ENCODE assay signal across 1 cellular context in the genomic region with DNA sequence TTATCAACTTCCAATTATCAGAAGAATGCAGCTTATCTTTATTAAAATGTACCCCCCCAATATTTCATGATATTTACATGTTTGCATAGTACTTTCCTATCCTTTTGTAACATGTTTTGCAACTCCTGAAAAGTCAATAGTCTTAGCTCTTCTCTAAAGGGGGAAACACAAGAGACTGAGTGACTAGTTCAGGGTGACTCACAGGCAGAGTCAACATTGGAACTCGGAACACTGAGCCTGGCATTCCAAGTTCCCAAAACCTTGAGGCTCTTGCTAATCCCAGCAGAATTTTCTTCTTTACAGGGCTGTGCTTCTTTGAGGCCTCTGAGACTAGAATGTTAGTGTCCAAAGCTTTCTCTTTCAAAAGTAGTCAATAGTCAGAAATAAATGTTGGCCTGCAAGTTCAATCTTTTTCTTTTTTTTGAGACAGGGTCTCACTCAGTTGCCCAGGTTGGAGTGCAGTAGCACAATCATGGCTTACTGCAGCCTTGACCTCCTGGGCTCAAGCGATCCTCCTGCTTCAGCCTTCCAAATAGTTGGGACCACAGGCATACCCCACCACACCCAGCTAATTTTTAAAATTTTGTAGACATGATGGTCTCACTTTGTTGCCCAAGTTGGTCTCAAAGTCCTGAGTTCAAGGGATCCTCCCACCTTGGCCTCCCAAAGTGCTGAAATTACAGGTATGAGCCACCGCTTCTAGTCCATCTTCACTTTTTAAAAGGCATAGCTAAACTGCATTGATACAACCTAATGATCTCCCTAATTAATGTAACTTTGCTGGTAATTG.
TF ChIP-seq lines count a peak whose summit lies in the region.

No MANE protein-coding gene starts in this region.

TF ChIP-seq in HepG2, 621 proteins besides CTCF, POLR2A, EP300 and RAD21 (continued from another document and continues in another):
- TF ChIP-seq, protein P1, sequence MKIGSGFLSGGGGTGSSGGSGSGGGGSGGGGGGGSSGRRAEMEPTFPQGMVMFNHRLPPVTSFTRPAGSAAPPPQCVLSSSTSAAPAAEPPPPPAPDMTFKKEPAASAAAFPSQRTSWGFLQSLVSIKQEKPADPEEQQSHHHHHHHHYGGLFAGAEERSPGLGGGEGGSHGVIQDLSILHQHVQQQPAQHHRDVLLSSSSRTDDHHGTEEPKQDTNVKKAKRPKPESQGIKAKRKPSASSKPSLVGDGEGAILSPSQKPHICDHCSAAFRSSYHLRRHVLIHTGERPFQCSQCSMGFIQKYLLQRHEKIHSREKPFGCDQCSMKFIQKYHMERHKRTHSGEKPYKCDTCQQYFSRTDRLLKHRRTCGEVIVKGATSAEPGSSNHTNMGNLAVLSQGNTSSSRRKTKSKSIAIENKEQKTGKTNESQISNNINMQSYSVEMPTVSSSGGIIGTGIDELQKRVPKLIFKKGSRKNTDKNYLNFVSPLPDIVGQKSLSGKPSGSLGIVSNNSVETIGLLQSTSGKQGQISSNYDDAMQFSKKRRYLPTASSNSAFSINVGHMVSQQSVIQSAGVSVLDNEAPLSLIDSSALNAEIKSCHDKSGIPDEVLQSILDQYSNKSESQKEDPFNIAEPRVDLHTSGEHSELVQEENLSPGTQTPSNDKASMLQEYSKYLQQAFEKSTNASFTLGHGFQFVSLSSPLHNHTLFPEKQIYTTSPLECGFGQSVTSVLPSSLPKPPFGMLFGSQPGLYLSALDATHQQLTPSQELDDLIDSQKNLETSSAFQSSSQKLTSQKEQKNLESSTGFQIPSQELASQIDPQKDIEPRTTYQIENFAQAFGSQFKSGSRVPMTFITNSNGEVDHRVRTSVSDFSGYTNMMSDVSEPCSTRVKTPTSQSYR (CRISPR knock-in tag; IDR thresholded peaks at IDR 0.05; ENCODE audit: borderline replicate concordance) = peak; percentile 81; the same call in 1 of the 2 replicates
- TF ChIP-seq ZNF3 (CRISPR knock-in tag; IDR thresholded peaks at IDR 0.05) = peak; percentile 83
- no peak for TF ChIP-seq ZBTB8A (CRISPR knock-in tag; IDR thresholded peaks at IDR 0.05; ENCODE audit: borderline replicate concordance, low read depth)
- no peak for TF ChIP-seq MLXIP (CRISPR knock-in tag; IDR thresholded peaks at IDR 0.05; ENCODE audit: borderline replicate concordance)
- TF ChIP-seq ZNF883 (CRISPR knock-in tag; IDR thresholded peaks at IDR 0.05; ENCODE audit: not compliant biosample characterization) = no peak
- no peak for TF ChIP-seq TRIM24 (CRISPR knock-in tag; IDR thresholded peaks at IDR 0.05)
- TF ChIP-seq PHF8 (CRISPR knock-in tag; IDR thresholded peaks at IDR 0.05) = peak; percentile 11; the same call in 1 of the 2 replicates
- no peak for TF ChIP-seq HNRNPH1 (optimal IDR thresholded peaks at IDR 0.05; ENCODE audit: low read depth, low read length)
- TF ChIP-seq, protein P2, sequence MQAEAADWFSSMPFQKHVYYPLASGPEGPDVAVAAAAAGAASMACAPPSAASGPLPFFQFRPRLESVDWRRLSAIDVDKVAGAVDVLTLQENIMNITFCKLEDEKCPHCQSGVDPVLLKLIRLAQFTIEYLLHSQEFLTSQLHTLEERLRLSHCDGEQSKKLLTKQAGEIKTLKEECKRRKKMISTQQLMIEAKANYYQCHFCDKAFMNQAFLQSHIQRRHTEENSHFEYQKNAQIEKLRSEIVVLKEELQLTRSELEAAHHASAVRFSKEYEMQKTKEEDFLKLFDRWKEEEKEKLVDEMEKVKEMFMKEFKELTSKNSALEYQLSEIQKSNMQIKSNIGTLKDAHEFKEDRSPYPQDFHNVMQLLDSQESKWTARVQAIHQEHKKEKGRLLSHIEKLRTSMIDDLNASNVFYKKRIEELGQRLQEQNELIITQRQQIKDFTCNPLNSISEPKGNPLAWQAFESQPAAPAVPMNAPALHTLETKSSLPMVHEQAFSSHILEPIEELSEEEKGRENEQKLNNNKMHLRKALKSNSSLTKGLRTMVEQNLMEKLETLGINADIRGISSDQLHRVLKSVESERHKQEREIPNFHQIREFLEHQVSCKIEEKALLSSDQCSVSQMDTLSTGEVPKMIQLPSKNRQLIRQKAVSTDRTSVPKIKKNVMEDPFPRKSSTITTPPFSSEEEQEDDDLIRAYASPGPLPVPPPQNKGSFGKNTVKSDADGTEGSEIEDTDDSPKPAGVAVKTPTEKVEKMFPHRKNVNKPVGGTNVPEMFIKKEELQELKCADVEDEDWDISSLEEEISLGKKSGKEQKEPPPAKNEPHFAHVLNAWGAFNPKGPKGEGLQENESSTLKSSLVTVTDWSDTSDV (CRISPR knock-in tag; IDR thresholded peaks at IDR 0.05) = no peak
- TF ChIP-seq ZNF407 (CRISPR knock-in tag; IDR thresholded peaks at IDR 0.05; ENCODE audit: not compliant biosample characterization) = no peak
- no peak for TF ChIP-seq CBX2 (IDR thresholded peaks at IDR 0.05; ENCODE audit: low read depth, low read length)
- no peak for TF ChIP-seq CBX2 (CRISPR knock-in tag; IDR thresholded peaks at IDR 0.05; ENCODE audit: low read depth)
- TF ChIP-seq, protein P3, sequence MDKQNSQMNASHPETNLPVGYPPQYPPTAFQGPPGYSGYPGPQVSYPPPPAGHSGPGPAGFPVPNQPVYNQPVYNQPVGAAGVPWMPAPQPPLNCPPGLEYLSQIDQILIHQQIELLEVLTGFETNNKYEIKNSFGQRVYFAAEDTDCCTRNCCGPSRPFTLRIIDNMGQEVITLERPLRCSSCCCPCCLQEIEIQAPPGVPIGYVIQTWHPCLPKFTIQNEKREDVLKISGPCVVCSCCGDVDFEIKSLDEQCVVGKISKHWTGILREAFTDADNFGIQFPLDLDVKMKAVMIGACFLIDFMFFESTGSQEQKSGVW (CRISPR knock-in tag; IDR thresholded peaks at IDR 0.05; ENCODE audit: borderline replicate concordance) = no peak
- no peak for TF ChIP-seq EED (CRISPR knock-in tag; IDR thresholded peaks at IDR 0.05)
- TF ChIP-seq RFX3 (CRISPR knock-in tag; IDR thresholded peaks at IDR 0.05) = 0 out of 2 replicates have a peak, but pooled peaks have one; percentile 14
- TF ChIP-seq SP5 (CRISPR knock-in tag; IDR thresholded peaks at IDR 0.05; ENCODE audit: borderline replicate concordance, low read depth) = peak; percentile 12; the same call in 1 of the 2 replicates
- no peak for TF ChIP-seq HMGA1 (CRISPR knock-in tag; conservative IDR thresholded peaks at IDR 0.05)
- TF ChIP-seq IRF2 (CRISPR knock-in tag; IDR thresholded peaks at IDR 0.05) = peak; percentile 81
- TF ChIP-seq ZNF788 (CRISPR knock-in tag; IDR thresholded peaks at IDR 0.05; ENCODE audit: borderline replicate concordance) = 0 out of 2 replicates have a peak, but pooled peaks have one; percentile 60
- TF ChIP-seq ARID5B (CRISPR knock-in tag; IDR thresholded peaks at IDR 0.05) = peak; percentile 99
- no peak for TF ChIP-seq ZNF451 (CRISPR knock-in tag; IDR thresholded peaks at IDR 0.05)
- TF ChIP-seq ZNF713 (CRISPR knock-in tag; IDR thresholded peaks at IDR 0.05) = no peak
- no peak for TF ChIP-seq ZC3H13 (CRISPR knock-in tag; IDR thresholded peaks at IDR 0.05)
- peak; percentile 58 for TF ChIP-seq HHEX (CRISPR knock-in tag; IDR thresholded peaks at IDR 0.05)
- peak; percentile 99 for TF ChIP-seq DPF2 (CRISPR knock-in tag; IDR thresholded peaks at IDR 0.05; ENCODE audit: borderline replicate concordance, low read depth)
- peak; percentile 66; the same call in 1 of the 2 replicates for TF ChIP-seq ZNF331 (CRISPR knock-in tag; IDR thresholded peaks at IDR 0.05)
- no peak for TF ChIP-seq ZMYM2 (CRISPR knock-in tag; IDR thresholded peaks at IDR 0.05)
- TF ChIP-seq ZNF607 (CRISPR knock-in tag; IDR thresholded peaks at IDR 0.05; ENCODE audit: borderline replicate concordance) = no peak
- peak; percentile 47; the same call in 1 of the 2 replicates for TF ChIP-seq DMAP1 (CRISPR knock-in tag; IDR thresholded peaks at IDR 0.05)
- no peak for TF ChIP-seq HOXD1 (CRISPR knock-in tag; IDR thresholded peaks at IDR 0.05)
